Comparison of ENCODE assay signal across 1 cellular context in the genomic region with DNA sequence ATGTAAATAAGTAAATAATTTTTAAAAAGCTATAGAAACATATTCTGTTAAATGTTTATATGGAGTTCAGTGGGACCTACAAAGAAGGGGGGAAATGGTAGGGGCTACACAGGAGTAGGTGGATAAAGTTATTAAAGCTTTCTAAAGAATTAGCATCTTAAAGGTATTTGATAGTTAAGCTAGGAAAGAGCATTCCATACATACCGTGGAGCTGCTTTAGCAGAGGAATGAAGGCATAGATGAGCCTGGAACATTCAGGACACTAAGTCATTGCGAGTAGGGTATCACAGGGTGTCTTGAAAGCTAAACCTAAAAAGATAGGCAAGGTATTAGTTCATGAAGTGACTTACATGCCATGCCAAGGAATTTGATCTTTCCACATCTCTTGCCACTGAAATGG.
TF ChIP-seq lines count a peak whose summit lies in the region.

No MANE protein-coding gene starts in this region.

TF ChIP-seq in H1, 55 proteins besides CTCF, POLR2A, EP300 and RAD21 (continued from another document):
- TF ChIP-seq, protein P1, sequence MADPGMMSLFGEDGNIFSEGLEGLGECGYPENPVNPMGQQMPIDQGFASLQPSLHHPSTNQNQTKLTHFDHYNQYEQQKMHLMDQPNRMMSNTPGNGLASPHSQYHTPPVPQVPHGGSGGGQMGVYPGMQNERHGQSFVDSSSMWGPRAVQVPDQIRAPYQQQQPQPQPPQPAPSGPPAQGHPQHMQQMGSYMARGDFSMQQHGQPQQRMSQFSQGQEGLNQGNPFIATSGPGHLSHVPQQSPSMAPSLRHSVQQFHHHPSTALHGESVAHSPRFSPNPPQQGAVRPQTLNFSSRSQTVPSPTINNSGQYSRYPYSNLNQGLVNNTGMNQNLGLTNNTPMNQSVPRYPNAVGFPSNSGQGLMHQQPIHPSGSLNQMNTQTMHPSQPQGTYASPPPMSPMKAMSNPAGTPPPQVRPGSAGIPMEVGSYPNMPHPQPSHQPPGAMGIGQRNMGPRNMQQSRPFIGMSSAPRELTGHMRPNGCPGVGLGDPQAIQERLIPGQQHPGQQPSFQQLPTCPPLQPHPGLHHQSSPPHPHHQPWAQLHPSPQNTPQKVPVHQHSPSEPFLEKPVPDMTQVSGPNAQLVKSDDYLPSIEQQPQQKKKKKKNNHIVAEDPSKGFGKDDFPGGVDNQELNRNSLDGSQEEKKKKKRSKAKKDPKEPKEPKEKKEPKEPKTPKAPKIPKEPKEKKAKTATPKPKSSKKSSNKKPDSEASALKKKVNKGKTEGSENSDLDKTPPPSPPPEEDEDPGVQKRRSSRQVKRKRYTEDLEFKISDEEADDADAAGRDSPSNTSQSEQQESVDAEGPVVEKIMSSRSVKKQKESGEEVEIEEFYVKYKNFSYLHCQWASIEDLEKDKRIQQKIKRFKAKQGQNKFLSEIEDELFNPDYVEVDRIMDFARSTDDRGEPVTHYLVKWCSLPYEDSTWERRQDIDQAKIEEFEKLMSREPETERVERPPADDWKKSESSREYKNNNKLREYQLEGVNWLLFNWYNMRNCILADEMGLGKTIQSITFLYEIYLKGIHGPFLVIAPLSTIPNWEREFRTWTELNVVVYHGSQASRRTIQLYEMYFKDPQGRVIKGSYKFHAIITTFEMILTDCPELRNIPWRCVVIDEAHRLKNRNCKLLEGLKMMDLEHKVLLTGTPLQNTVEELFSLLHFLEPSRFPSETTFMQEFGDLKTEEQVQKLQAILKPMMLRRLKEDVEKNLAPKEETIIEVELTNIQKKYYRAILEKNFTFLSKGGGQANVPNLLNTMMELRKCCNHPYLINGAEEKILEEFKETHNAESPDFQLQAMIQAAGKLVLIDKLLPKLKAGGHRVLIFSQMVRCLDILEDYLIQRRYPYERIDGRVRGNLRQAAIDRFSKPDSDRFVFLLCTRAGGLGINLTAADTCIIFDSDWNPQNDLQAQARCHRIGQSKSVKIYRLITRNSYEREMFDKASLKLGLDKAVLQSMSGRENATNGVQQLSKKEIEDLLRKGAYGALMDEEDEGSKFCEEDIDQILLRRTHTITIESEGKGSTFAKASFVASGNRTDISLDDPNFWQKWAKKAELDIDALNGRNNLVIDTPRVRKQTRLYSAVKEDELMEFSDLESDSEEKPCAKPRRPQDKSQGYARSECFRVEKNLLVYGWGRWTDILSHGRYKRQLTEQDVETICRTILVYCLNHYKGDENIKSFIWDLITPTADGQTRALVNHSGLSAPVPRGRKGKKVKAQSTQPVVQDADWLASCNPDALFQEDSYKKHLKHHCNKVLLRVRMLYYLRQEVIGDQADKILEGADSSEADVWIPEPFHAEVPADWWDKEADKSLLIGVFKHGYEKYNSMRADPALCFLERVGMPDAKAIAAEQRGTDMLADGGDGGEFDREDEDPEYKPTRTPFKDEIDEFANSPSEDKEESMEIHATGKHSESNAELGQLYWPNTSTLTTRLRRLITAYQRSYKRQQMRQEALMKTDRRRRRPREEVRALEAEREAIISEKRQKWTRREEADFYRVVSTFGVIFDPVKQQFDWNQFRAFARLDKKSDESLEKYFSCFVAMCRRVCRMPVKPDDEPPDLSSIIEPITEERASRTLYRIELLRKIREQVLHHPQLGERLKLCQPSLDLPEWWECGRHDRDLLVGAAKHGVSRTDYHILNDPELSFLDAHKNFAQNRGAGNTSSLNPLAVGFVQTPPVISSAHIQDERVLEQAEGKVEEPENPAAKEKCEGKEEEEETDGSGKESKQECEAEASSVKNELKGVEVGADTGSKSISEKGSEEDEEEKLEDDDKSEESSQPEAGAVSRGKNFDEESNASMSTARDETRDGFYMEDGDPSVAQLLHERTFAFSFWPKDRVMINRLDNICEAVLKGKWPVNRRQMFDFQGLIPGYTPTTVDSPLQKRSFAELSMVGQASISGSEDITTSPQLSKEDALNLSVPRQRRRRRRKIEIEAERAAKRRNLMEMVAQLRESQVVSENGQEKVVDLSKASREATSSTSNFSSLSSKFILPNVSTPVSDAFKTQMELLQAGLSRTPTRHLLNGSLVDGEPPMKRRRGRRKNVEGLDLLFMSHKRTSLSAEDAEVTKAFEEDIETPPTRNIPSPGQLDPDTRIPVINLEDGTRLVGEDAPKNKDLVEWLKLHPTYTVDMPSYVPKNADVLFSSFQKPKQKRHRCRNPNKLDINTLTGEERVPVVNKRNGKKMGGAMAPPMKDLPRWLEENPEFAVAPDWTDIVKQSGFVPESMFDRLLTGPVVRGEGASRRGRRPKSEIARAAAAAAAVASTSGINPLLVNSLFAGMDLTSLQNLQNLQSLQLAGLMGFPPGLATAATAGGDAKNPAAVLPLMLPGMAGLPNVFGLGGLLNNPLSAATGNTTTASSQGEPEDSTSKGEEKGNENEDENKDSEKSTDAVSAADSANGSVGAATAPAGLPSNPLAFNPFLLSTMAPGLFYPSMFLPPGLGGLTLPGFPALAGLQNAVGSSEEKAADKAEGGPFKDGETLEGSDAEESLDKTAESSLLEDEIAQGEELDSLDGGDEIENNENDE (IDR thresholded peaks at IDR 0.05; ENCODE audit: insufficient replicate concordance, low read length), result peak; percentile 32
- TF ChIP-seq CBX8 (IDR thresholded peaks at IDR 0.05; ENCODE audit: borderline replicate concordance, low read depth, low read length) (no peak), TBP (IDR thresholded peaks at IDR 0.05; ENCODE audit: low read depth, low read length) (no peak), TEAD4 (IDR thresholded peaks at IDR 0.05; ENCODE audit: low read depth, low read length) (peak; percentile 91)
